7 cellular contexts compared by ENCODE assay signal in genomic region chr22:49853981-49854791, GRCh38. TPM values are rescaled to one million over a fixed set of nuclear protein-coding genes. Genes with fewer than 3 reads are reported as not detected.
A peak's percentile ranks its signal among the peaks of the same experiment; 100 is the strongest.
DNase-seq lines count a peak whose midpoint lies in the region; ATAC-seq and TF ChIP-seq lines count a peak whose summit lies in the region.

No MANE protein-coding gene starts in this region.

- CTCF ChIA-PET in activated CD4-positive, alpha-beta memory T cell treated with anti-CD3 and anti-CD28 coated beads, Interleukin-2, amount 10 ng/mL, durations not matched to agents 7 days and 5 days (lab: Charles Lee) = interaction anchor here (1.2 kb wide), 1 partner anchor 33 kb away, joined by 4 read pairs; no protein-coding TSS in a partner anchor

- TF ChIP-seq CTCF in GM12864 (IDR thresholded peaks at IDR 0.05; ENCODE audit: low read depth, low read length, missing control alignments) (no peak), fibroblast of villous mesenchyme (IDR thresholded peaks at IDR 0.05; ENCODE audit: insufficient read depth, low read depth, low read length) (no peak), osteoblast (IDR thresholded peaks at IDR 0.05; ENCODE audit: extremely low read depth, low read depth, low read length) (no peak)

- H3K9me3 ChIP-seq in HUES48 (ENCODE audit: control insufficient read depth, insufficient read depth, low read length) (no peaks in the 10 kb centered on the region), osteoblast (ENCODE audit: low read depth, low read length) (no peaks in the 10 kb centered on the region)

- peaks cover 17% of the 10 kb centered on the region for H3K36me3 Mint-ChIP-seq in activated CD4-positive, alpha-beta memory T cell treated with anti-CD3 and anti-CD28 coated beads, Interleukin-2, amount 10 ng/mL, durations not matched to agents 7 days and 5 days (ENCODE audit: low read depth)

- peak overlapping the region; percentile 89 for H3K27ac Mint-ChIP-seq in activated CD4-positive, alpha-beta memory T cell treated with anti-CD3 and anti-CD28 coated beads, Interleukin-2, amount 10 ng/mL, durations not matched to agents 7 days and 5 days

- H4K20me1 ChIP-seq in osteoblast (ENCODE audit: insufficient read depth, low read length) = peaks cover 41% of the 10 kb centered on the region

- H3K4me2 ChIP-seq in osteoblast (ENCODE audit: insufficient read depth, low read length) = peak overlapping the region; percentile 99

- no peaks in the 10 kb centered on the region for H3K27me3 Mint-ChIP-seq in activated CD4-positive, alpha-beta memory T cell treated with anti-CD3 and anti-CD28 coated beads, Interleukin-2, amount 10 ng/mL, durations not matched to agents 7 days and 5 days

- H3K4me1 ChIP-seq in HUES48 (ENCODE audit: control insufficient read depth, insufficient read depth, low read length) (peaks cover 17% of the 10 kb centered on the region), osteoblast (ENCODE audit: insufficient read depth, low read length) (peaks cover 10% of the 10 kb centered on the region)

- H3K36me3 ChIP-seq in HUES48 (ENCODE audit: control insufficient read depth, insufficient read depth, low read length) (no peaks in the 10 kb centered on the region), osteoblast (ENCODE audit: insufficient read depth, low read length) (peaks cover 3% of the 10 kb centered on the region)

- DNase-seq in GM12864 (ENCODE audit: low read depth) (no peak), fibroblast of villous mesenchyme (ENCODE audit: low read depth) (peak; percentile 34), osteoblast (ENCODE audit: insufficient read length, low spot score, missing footprints) (peak; percentile 91), A172 (ENCODE audit: low spot score) (no peak)
- peak; percentile 39 for DNase-seq in activated CD4-positive, alpha-beta memory T cell treated with anti-CD3 and anti-CD28 coated beads, Interleukin-2, amount 10 ng/mL, durations not matched to agents 7 days and 5 days

- H3K27me3 ChIP-seq in HUES48 (ENCODE audit: control insufficient read depth, insufficient read depth, low read length) (peaks cover 37% of the 10 kb centered on the region), osteoblast (ENCODE audit: insufficient read depth, low read length) (peaks cover 21% of the 10 kb centered on the region)

- peak overlapping the region; percentile 95 for H3K4me3 Mint-ChIP-seq in activated CD4-positive, alpha-beta memory T cell treated with anti-CD3 and anti-CD28 coated beads, Interleukin-2, amount 10 ng/mL, durations not matched to agents 7 days and 5 days

- H3K79me2 ChIP-seq in osteoblast (ENCODE audit: insufficient read depth, low read length) = peaks cover 50% of the 10 kb centered on the region

- peak overlapping the region; percentile 73 for H3K9ac ChIP-seq in HUES48 (ENCODE audit: low read depth, low read length)

- ATAC-seq in GM21367 (IDR thresholded peaks at IDR 0.05; ENCODE audit: unreplicated experiment) = peak; percentile 17

- no peaks in the 10 kb centered on the region for H3K9me3 Mint-ChIP-seq in activated CD4-positive, alpha-beta memory T cell treated with anti-CD3 and anti-CD28 coated beads, Interleukin-2, amount 10 ng/mL, durations not matched to agents 7 days and 5 days

- H3K27ac ChIP-seq in HUES48 (ENCODE audit: low read depth, low read length) (peak overlapping the region; percentile 77), osteoblast (ENCODE audit: low read depth, low read length) (peak overlapping the region; percentile 79)

- peak overlapping the region; percentile 53 for H2AFZ ChIP-seq in osteoblast (ENCODE audit: low read length)

- POLR2A ChIA-PET in activated CD4-positive, alpha-beta memory T cell treated with anti-CD3 and anti-CD28 coated beads, Interleukin-2, amount 10 ng/mL, durations not matched to agents 7 days and 5 days (lab: Charles Lee) = interaction anchor here (1.0 to 5.1 kb wide), 15 partner anchors 8 to 72 kb away, joined by 3 to 38 read pairs (median 5); partner anchors contain the start of genes ALG12 and CRELD2

- H3K4me3 ChIP-seq in GM12864 (ENCODE audit: low read depth, low read length) (peak overlapping the region; percentile 65), HUES48 (ENCODE audit: low read depth, low read length) (peak overlapping the region; percentile 98), fibroblast of villous mesenchyme (ENCODE audit: low read depth, low read length) (peak overlapping the region; percentile 76), osteoblast (ENCODE audit: insufficient read depth, low read length) (peak overlapping the region; percentile 90)

- peaks cover 58% of the 10 kb centered on the region for H3K4me1 Mint-ChIP-seq in activated CD4-positive, alpha-beta memory T cell treated with anti-CD3 and anti-CD28 coated beads, Interleukin-2, amount 10 ng/mL, durations not matched to agents 7 days and 5 days

RNA-seq across cellular contexts. Expression of gene ZBED4, which starts 0.5 kb away (rescaled TPM):
- total RNA-seq in activated CD4-positive, alpha-beta memory T cell treated with anti-CD3 and anti-CD28 coated beads, Interleukin-2, amount 10 ng/mL, durations not matched to agents 7 days and 5 days = 10 to 100 TPM; 20.6 to 21.8 TPM
- total RNA-seq in fibroblast of villous mesenchyme (10.6 and 13.4 TPM in 2 replicates), osteoblast (8.0 and 8.3 TPM in 2 replicates)
- 7.8 and 8.1 TPM in 2 replicates for total RNA-seq in A172 (2014; rRNA removed; shearing (Covaris generic))

RNA-seq across cellular contexts. Expression of gene BRD1, which starts 26.5 kb away (rescaled TPM):
- total RNA-seq in activated CD4-positive, alpha-beta memory T cell treated with anti-CD3 and anti-CD28 coated beads, Interleukin-2, amount 10 ng/mL, durations not matched to agents 7 days and 5 days = 10 to 100 TPM; 54.7 to 55.4 TPM
- 29.3 and 29.8 TPM in 2 replicates for total RNA-seq in fibroblast of villous mesenchyme
- 23.5 and 25.9 TPM in 2 replicates for total RNA-seq in osteoblast
- 8.0 and 11.1 TPM in 2 replicates for total RNA-seq in A172 (2014; rRNA removed; shearing (Covaris generic))

Comparison
In these comparisons a context has a peak if more than half of its experiments do, and no peak if none do; other contexts are left out.
1. DNase-seq: peak in activated CD4-positive, alpha-beta memory T cell treated with anti-CD3 and anti-CD28 coated beads, Interleukin-2, amount 10 ng/mL, durations not matched to agents 7 days and 5 days (single experiment), fibroblast of villous mesenchyme (single experiment) and osteoblast (single experiment); none in GM12864 (single experiment) and A172 (single experiment).
2. Peak in every context shown above with its lines, with median percentiles within 50 percentile points of each other: H3K4me3 ChIP-seq.